Comparison of ENCODE assay signal across 9 cellular contexts in genomic region chr1:6185635-6186382, GRCh38. TPM values are rescaled to one million over a fixed set of nuclear protein-coding genes. Genes with fewer than 3 reads are reported as not detected.
DNase-seq lines count a peak whose midpoint lies in the region; ATAC-seq and TF ChIP-seq lines count a peak whose summit lies in the region.
"Had no signal": no experiment of that assay in that cellular context is flagged by ENCODE, and none has a peak within 500 bp of the region (broad histone marks: within the 10 kb centered on the region; RNA-seq: fewer than 3 reads in every experiment).

No MANE protein-coding gene starts in this region.

- intact Hi-C loops in MCF 10A (cut with micrococcal nuclease) (loop anchor here (1.0 kb wide), 1 partner anchor 77 kb away; no protein-coding TSS in a partner anchor), breast epithelium (cut with DNase I; ENCODE audit: low total_unique reads) (no loop called here)

- peaks cover 70% of the 10 kb centered on the region for H3K36me3 Mint-ChIP-seq in MCF 10A (ENCODE audit: insufficient read depth, unreplicated experiment)
- peaks cover 29% of the 10 kb centered on the region for H3K36me3 Mint-ChIP-seq in endothelial cell (ENCODE audit: low read depth, unreplicated experiment)

- no peak for ATAC-seq in HG02571 (IDR thresholded peaks at IDR 0.05; ENCODE audit: unreplicated experiment)
- no peak for ATAC-seq in GM19397 (IDR thresholded peaks at IDR 0.05; ENCODE audit: unreplicated experiment)

- peak; percentile 38 for TF ChIP-seq CTCF in MCF 10A (IDR thresholded peaks at IDR 0.05; ENCODE audit: unreplicated experiment)
- no peak for TF ChIP-seq CTCF in breast epithelium (IDR thresholded peaks at IDR 0.05)
- peak; percentile 58 for TF ChIP-seq CTCF in endothelial cell (IDR thresholded peaks at IDR 0.05; ENCODE audit: unreplicated experiment)

- no peaks in the 10 kb centered on the region for H3K36me3 ChIP-seq in breast epithelium

- no TSS peak for BruUV-seq in MCF 10A (replicated peaks; lab: Mats Ljungman, UMichigan)

- H3K4me1 Mint-ChIP-seq in MCF 10A (ENCODE audit: insufficient read depth, unreplicated experiment), result peaks cover 6% of the 10 kb centered on the region
- peaks cover 21% of the 10 kb centered on the region for H3K4me1 Mint-ChIP-seq in endothelial cell (ENCODE audit: unreplicated experiment)

- DNase-seq in MCF 10A (ENCODE audit: unreplicated experiment) (peak; percentile 49), breast epithelium (ENCODE audit: low spot score in 2 of 2) (no peak), NCI-H2227 treated with DMSO at 0.1 percent for 48 hours (lab: John Stamatoyannopoulos, UW) (peak; percentile 43), endothelial cell (ENCODE audit: low spot score) (no peak), NCI-H2081 treated with DMSO at 0.1 percent for 48 hours (lab: John Stamatoyannopoulos, UW) (no peak)
- DNase-seq in stimulated activated naive CD4-positive, alpha-beta T cell treated with Interleukin-2 at 50 U/mL for 16 hours (lab: John Stamatoyannopoulos, UW), result peak; percentile 10

- no peak overlapping the region for H3K4me3 ChIP-seq in breast epithelium

- no peak overlapping the region for H3K4me3 Mint-ChIP-seq in MCF 10A (ENCODE audit: unreplicated experiment)
- no peak overlapping the region for H3K4me3 Mint-ChIP-seq in endothelial cell (ENCODE audit: unreplicated experiment)

- H3K9me3 ChIP-seq in breast epithelium, result no peaks in the 10 kb centered on the region

- no peak for TF ChIP-seq POLR2A in breast epithelium (IDR thresholded peaks at IDR 0.05)

- no peak overlapping the region for H3K27ac ChIP-seq in breast epithelium

- H3K27me3 ChIP-seq in breast epithelium, result peaks cover 0 to 3% of the 10 kb centered on the region in 2 donors

- CTCF ChIA-PET in MCF 10A (lab: Yijun Ruan, JAX), result interaction anchor here (0.6 to 1.5 kb wide), 11 partner anchors 9 to 237 kb away, joined by 3 to 7 read pairs (median 4); no protein-coding TSS in a partner anchor

- no peak overlapping the region for H3K27ac Mint-ChIP-seq in MCF 10A (ENCODE audit: low read depth, unreplicated experiment)
- no peak overlapping the region for H3K27ac Mint-ChIP-seq in endothelial cell (ENCODE audit: unreplicated experiment)

- peaks cover 12% of the 10 kb centered on the region for H3K27me3 Mint-ChIP-seq in MCF 10A (ENCODE audit: insufficient read depth, unreplicated experiment)
- H3K27me3 Mint-ChIP-seq in endothelial cell (ENCODE audit: unreplicated experiment), result peaks cover 13% of the 10 kb centered on the region

- H3K9me3 Mint-ChIP-seq in MCF 10A (ENCODE audit: unreplicated experiment), result no peaks in the 10 kb centered on the region
- no peaks in the 10 kb centered on the region for H3K9me3 Mint-ChIP-seq in endothelial cell (ENCODE audit: unreplicated experiment)

- peaks cover 0 to 4% of the 10 kb centered on the region in 2 donors for H3K4me1 ChIP-seq in breast epithelium

- POLR2A ChIA-PET in MCF 10A (lab: Yijun Ruan, JAX), result interaction anchor here (0.6 to 1.2 kb wide), 3 partner anchors 13 to 61 kb away, joined by 3 to 4 read pairs (median 3); no protein-coding TSS in a partner anchor

RNA-seq across cellular contexts. Expression of gene CHD5, which starts 5.7 kb away (rescaled TPM):
- total RNA-seq in MCF 10A (2022), result 0.07 and 0.17 TPM in 2 replicates
- under 1 TPM; under 0.01 to 0.33 (median 0.15) TPM for total RNA-seq in breast epithelium
- 0.15 TPM for total RNA-seq in endothelial cell (ENCODE audit: unreplicated experiment)

RNA-seq across cellular contexts. Expression of gene RPL22, which starts 13.6 kb away (rescaled TPM):
- 477 and 513 TPM in 2 replicates for total RNA-seq in MCF 10A (2022)
- total RNA-seq in breast epithelium, result 100 to 1,000 TPM; 210 to 329 (median 306) TPM
- 601 TPM for total RNA-seq in endothelial cell (ENCODE audit: unreplicated experiment)

RNA-seq across cellular contexts. Expression of gene RNF207, which starts 20.1 kb away (rescaled TPM):
- total RNA-seq in MCF 10A (2022), result 6.2 and 12.4 TPM in 2 replicates
- total RNA-seq in breast epithelium, result 10 to 100 TPM in 2 of 3 donors, 1 to 10 TPM in 1; 2.7 to 32.4 (median 29.9) TPM
- not detected for total RNA-seq in endothelial cell (ENCODE audit: unreplicated experiment)

RNA-seq across cellular contexts. Expression of gene ICMT, which starts 50.0 kb away (rescaled TPM):
- 26.5 and 28.3 TPM in 2 replicates for total RNA-seq in MCF 10A (2022)
- total RNA-seq in breast epithelium, result 10 to 100 TPM; 54.0 to 61.6 (median 54.7) TPM
- 52.2 TPM for total RNA-seq in endothelial cell (ENCODE audit: unreplicated experiment)

RNA-seq across cellular contexts. Expression of gene HES3, which starts 58.2 kb away (rescaled TPM):
- total RNA-seq in MCF 10A (2022) (not detected in 2 replicates), breast epithelium (not detected), endothelial cell (ENCODE audit: unreplicated experiment) (not detected)
- total RNA-seq: renal cortical epithelial cell had no signal

Comparison
In these comparisons a context has a peak if more than half of its experiments do, and no peak if none do; other contexts are left out.
1. DNase-seq: peak in MCF 10A (single experiment), NCI-H2227 treated with DMSO at 0.1 percent for 48 hours (single experiment) and stimulated activated naive CD4-positive, alpha-beta T cell treated with Interleukin-2 at 50 U/mL for 16 hours (single experiment); none in breast epithelium (0 of 2), endothelial cell (single experiment) and NCI-H2081 treated with DMSO at 0.1 percent for 48 hours (single experiment).
2. CTCF ChIP-seq: peak in MCF 10A (single experiment) and endothelial cell (single experiment); none in breast epithelium (0 of 3).